1 cellular context compared by ENCODE assay signal in the genomic region with DNA sequence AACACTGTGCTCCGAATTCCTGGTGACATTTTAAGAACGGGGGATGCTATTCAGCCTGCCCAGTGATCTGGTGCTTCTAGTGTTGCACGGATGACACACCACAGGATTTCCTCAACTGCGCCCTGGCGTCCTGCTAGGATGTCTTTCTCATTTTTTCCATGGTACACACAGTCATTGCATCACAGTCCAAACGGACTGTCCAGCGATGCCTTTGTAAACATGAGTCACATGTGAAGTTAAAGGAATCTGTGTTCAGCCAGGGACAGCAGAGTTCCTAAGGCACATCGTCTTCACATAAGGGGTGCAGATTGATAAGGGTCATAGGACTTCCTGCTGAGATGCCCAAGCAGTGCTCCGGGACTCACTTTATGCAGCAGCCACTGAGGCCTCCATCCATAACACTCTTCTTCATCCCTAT.
TF ChIP-seq lines count a peak whose summit lies in the region.

No MANE protein-coding gene starts in this region.

TF ChIP-seq in HepG2, 621 proteins besides CTCF, POLR2A, EP300 and RAD21 (continued from another document and continues in another):
- TF ChIP-seq, protein P1, sequence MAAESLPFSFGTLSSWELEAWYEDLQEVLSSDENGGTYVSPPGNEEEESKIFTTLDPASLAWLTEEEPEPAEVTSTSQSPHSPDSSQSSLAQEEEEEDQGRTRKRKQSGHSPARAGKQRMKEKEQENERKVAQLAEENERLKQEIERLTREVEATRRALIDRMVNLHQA (CRISPR knock-in tag; IDR thresholded peaks at IDR 0.05): no peak
- TF ChIP-seq, protein P2, sequence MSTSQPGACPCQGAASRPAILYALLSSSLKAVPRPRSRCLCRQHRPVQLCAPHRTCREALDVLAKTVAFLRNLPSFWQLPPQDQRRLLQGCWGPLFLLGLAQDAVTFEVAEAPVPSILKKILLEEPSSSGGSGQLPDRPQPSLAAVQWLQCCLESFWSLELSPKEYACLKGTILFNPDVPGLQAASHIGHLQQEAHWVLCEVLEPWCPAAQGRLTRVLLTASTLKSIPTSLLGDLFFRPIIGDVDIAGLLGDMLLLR (CRISPR knock-in tag; IDR thresholded peaks at IDR 0.05): 0 out of 2 replicates have a peak, but pooled peaks have one; percentile 22
- peak; percentile 85; the same call in 1 of the 2 replicates for TF ChIP-seq FOSL1 (CRISPR knock-in tag; IDR thresholded peaks at IDR 0.05; ENCODE audit: borderline replicate concordance)
- peak; percentile 89 for TF ChIP-seq ZNF792 (CRISPR knock-in tag; IDR thresholded peaks at IDR 0.05)
- no peak for TF ChIP-seq NAIF1 (CRISPR knock-in tag; IDR thresholded peaks at IDR 0.05; ENCODE audit: borderline replicate concordance)
- TF ChIP-seq, protein P3, sequence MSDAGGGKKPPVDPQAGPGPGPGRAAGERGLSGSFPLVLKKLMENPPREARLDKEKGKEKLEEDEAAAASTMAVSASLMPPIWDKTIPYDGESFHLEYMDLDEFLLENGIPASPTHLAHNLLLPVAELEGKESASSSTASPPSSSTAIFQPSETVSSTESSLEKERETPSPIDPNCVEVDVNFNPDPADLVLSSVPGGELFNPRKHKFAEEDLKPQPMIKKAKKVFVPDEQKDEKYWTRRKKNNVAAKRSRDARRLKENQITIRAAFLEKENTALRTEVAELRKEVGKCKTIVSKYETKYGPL (CRISPR knock-in tag; IDR thresholded peaks at IDR 0.05): no peak
- no peak for TF ChIP-seq ZNF678 (CRISPR knock-in tag; IDR thresholded peaks at IDR 0.05)
- TF ChIP-seq, protein P4, sequence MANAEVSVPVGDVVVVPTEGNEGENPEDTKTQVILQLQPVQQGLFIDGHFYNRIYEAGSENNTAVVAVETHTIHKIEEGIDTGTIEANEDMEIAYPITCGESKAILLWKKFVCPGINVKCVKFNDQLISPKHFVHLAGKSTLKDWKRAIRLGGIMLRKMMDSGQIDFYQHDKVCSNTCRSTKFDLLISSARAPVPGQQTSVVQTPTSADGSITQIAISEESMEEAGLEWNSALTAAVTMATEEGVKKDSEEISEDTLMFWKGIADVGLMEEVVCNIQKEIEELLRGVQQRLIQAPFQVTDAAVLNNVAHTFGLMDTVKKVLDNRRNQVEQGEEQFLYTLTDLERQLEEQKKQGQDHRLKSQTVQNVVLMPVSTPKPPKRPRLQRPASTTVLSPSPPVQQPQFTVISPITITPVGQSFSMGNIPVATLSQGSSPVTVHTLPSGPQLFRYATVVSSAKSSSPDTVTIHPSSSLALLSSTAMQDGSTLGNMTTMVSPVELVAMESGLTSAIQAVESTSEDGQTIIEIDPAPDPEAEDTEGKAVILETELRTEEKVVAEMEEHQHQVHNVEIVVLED (CRISPR knock-in tag; IDR thresholded peaks at IDR 0.05; ENCODE audit: borderline replicate concordance): no peak; the same call in 1 of the 2 replicates
- TF ChIP-seq ZNF629 (CRISPR knock-in tag; conservative IDR thresholded peaks at IDR 0.05): no peak
- TF ChIP-seq, protein P5, sequence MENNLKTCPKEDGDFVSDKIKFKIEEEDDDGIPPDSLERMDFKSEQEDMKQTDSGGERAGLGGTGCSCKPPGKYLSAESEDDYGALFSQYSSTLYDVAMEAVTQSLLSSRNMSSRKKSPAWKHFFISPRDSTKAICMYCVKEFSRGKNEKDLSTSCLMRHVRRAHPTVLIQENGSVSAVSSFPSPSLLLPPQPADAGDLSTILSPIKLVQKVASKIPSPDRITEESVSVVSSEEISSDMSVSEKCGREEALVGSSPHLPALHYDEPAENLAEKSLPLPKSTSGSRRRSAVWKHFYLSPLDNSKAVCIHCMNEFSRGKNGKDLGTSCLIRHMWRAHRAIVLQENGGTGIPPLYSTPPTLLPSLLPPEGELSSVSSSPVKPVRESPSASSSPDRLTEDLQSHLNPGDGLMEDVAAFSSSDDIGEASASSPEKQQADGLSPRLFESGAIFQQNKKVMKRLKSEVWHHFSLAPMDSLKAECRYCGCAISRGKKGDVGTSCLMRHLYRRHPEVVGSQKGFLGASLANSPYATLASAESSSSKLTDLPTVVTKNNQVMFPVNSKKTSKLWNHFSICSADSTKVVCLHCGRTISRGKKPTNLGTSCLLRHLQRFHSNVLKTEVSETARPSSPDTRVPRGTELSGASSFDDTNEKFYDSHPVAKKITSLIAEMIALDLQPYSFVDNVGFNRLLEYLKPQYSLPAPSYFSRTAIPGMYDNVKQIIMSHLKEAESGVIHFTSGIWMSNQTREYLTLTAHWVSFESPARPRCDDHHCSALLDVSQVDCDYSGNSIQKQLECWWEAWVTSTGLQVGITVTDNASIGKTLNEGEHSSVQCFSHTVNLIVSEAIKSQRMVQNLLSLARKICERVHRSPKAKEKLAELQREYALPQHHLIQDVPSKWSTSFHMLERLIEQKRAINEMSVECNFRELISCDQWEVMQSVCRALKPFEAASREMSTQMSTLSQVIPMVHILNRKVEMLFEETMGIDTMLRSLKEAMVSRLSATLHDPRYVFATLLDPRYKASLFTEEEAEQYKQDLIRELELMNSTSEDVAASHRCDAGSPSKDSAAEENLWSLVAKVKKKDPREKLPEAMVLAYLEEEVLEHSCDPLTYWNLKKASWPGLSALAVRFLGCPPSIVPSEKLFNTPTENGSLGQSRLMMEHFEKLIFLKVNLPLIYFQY (CRISPR knock-in tag; IDR thresholded peaks at IDR 0.05; ENCODE audit: borderline replicate concordance): peak; percentile 41; the same call in 1 of the 2 replicates
- no peak for TF ChIP-seq RARG (CRISPR knock-in tag; IDR thresholded peaks at IDR 0.05; ENCODE audit: low read depth)
- TF ChIP-seq ZNF331 (CRISPR knock-in tag; IDR thresholded peaks at IDR 0.05): peak; percentile 88
- no peak for TF ChIP-seq SRSF1 (optimal IDR thresholded peaks at IDR 0.05; ENCODE audit: low read depth, low read length)
- no peak for TF ChIP-seq ZNF607 (CRISPR knock-in tag; IDR thresholded peaks at IDR 0.05; ENCODE audit: borderline replicate concordance)
- TF ChIP-seq HNRNPL (IDR thresholded peaks at IDR 0.05; ENCODE audit: low read depth, low read length): no peak
- peak; percentile 85 for TF ChIP-seq ZKSCAN8 (CRISPR knock-in tag; IDR thresholded peaks at IDR 0.05; ENCODE audit: borderline replicate concordance)
- no peak for TF ChIP-seq JDP2 (CRISPR knock-in tag; IDR thresholded peaks at IDR 0.05; ENCODE audit: borderline replicate concordance)
- TF ChIP-seq ZFP62 (CRISPR knock-in tag; IDR thresholded peaks at IDR 0.05): no peak
- no peak for TF ChIP-seq ZNF768 (CRISPR knock-in tag; IDR thresholded peaks at IDR 0.05)
- no peak for TF ChIP-seq ZC3H13 (CRISPR knock-in tag; IDR thresholded peaks at IDR 0.05)
- TF ChIP-seq PCBP1 (IDR thresholded peaks at IDR 0.05; ENCODE audit: borderline replicate concordance, low read depth, low read length): no peak
- no peak for TF ChIP-seq YEATS4 (CRISPR knock-in tag; IDR thresholded peaks at IDR 0.05; ENCODE audit: borderline replicate concordance)
- TF ChIP-seq, protein P6, sequence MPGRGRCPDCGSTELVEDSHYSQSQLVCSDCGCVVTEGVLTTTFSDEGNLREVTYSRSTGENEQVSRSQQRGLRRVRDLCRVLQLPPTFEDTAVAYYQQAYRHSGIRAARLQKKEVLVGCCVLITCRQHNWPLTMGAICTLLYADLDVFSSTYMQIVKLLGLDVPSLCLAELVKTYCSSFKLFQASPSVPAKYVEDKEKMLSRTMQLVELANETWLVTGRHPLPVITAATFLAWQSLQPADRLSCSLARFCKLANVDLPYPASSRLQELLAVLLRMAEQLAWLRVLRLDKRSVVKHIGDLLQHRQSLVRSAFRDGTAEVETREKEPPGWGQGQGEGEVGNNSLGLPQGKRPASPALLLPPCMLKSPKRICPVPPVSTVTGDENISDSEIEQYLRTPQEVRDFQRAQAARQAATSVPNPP (CRISPR knock-in tag; IDR thresholded peaks at IDR 0.05): no peak
- TF ChIP-seq ZNF891 (CRISPR knock-in tag; IDR thresholded peaks at IDR 0.05): no peak
- TF ChIP-seq, protein P7, sequence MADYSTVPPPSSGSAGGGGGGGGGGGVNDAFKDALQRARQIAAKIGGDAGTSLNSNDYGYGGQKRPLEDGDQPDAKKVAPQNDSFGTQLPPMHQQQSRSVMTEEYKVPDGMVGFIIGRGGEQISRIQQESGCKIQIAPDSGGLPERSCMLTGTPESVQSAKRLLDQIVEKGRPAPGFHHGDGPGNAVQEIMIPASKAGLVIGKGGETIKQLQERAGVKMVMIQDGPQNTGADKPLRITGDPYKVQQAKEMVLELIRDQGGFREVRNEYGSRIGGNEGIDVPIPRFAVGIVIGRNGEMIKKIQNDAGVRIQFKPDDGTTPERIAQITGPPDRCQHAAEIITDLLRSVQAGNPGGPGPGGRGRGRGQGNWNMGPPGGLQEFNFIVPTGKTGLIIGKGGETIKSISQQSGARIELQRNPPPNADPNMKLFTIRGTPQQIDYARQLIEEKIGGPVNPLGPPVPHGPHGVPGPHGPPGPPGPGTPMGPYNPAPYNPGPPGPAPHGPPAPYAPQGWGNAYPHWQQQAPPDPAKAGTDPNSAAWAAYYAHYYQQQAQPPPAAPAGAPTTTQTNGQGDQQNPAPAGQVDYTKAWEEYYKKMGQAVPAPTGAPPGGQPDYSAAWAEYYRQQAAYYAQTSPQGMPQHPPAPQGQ (CRISPR knock-in tag; IDR thresholded peaks at IDR 0.05; ENCODE audit: borderline replicate concordance): no peak
- TF ChIP-seq TMF1 (CRISPR knock-in tag; IDR thresholded peaks at IDR 0.05; ENCODE audit: low read depth): no peak
- TF ChIP-seq ZNF333 (CRISPR knock-in tag; IDR thresholded peaks at IDR 0.05; ENCODE audit: borderline replicate concordance): no peak
- TF ChIP-seq HMG20A (CRISPR knock-in tag; IDR thresholded peaks at IDR 0.05; ENCODE audit: borderline replicate concordance): peak; percentile 96
- TF ChIP-seq CBX5 (CRISPR knock-in tag; IDR thresholded peaks at IDR 0.05; ENCODE audit: borderline replicate concordance): peak; percentile 89
- no peak for TF ChIP-seq CHD4 (IDR thresholded peaks at IDR 0.05; ENCODE audit: borderline replicate concordance, low read length)
- 0 out of 2 replicates have a peak, but pooled peaks have one; percentile 21 for TF ChIP-seq CBFB (CRISPR knock-in tag; IDR thresholded peaks at IDR 0.05)
- TF ChIP-seq CEBPG (CRISPR knock-in tag; IDR thresholded peaks at IDR 0.05): peak; percentile 99
- TF ChIP-seq, protein P8, sequence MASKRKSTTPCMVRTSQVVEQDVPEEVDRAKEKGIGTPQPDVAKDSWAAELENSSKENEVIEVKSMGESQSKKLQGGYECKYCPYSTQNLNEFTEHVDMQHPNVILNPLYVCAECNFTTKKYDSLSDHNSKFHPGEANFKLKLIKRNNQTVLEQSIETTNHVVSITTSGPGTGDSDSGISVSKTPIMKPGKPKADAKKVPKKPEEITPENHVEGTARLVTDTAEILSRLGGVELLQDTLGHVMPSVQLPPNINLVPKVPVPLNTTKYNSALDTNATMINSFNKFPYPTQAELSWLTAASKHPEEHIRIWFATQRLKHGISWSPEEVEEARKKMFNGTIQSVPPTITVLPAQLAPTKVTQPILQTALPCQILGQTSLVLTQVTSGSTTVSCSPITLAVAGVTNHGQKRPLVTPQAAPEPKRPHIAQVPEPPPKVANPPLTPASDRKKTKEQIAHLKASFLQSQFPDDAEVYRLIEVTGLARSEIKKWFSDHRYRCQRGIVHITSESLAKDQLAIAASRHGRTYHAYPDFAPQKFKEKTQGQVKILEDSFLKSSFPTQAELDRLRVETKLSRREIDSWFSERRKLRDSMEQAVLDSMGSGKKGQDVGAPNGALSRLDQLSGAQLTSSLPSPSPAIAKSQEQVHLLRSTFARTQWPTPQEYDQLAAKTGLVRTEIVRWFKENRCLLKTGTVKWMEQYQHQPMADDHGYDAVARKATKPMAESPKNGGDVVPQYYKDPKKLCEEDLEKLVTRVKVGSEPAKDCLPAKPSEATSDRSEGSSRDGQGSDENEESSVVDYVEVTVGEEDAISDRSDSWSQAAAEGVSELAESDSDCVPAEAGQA (IDR thresholded peaks at IDR 0.05; ENCODE audit: low read depth): peak; percentile 58; the same call in 1 of the 2 replicates
- TF ChIP-seq, protein P8 (CRISPR knock-in tag; IDR thresholded peaks at IDR 0.05; ENCODE audit: borderline replicate concordance): no peak
- no peak for TF ChIP-seq NR3C1 (CRISPR knock-in tag; IDR thresholded peaks at IDR 0.05)
- TF ChIP-seq U2AF1 (optimal IDR thresholded peaks at IDR 0.05; ENCODE audit: low read depth, low read length): no peak
- TF ChIP-seq EED (CRISPR knock-in tag; IDR thresholded peaks at IDR 0.05): no peak
- peak; percentile 82 for TF ChIP-seq BHLHE40 (IDR thresholded peaks at IDR 0.05; ENCODE audit: low read length)
- no peak for TF ChIP-seq ZBTB1 (CRISPR knock-in tag; IDR thresholded peaks at IDR 0.05; ENCODE audit: borderline replicate concordance)
- TF ChIP-seq MAZ (IDR thresholded peaks at IDR 0.05; ENCODE audit: borderline replicate concordance, low read depth, low read length): no peak
- TF ChIP-seq MAZ (CRISPR knock-in tag; IDR thresholded peaks at IDR 0.05; ENCODE audit: low read depth): no peak
- TF ChIP-seq ZNF781 (CRISPR knock-in tag; IDR thresholded peaks at IDR 0.05; ENCODE audit: borderline replicate concordance, not compliant biosample characterization): no peak
